Comparison of ENCODE assay signal across 10 cellular contexts in genomic region chr6:135537782-135538301, GRCh38. TPM values are rescaled to one million over a fixed set of nuclear protein-coding genes. Genes with fewer than 3 reads are reported as not detected.
DNase-seq lines count a peak whose midpoint lies in the region; FAIRE-seq and TF ChIP-seq lines count a peak whose summit lies in the region.
"Had no signal": no experiment of that assay in that cellular context is flagged by ENCODE, and none has a peak within 500 bp of the region (broad histone marks: within the 10 kb centered on the region; RNA-seq: fewer than 3 reads in every experiment).

No MANE protein-coding gene starts in this region.

- H3K36me3 Mint-ChIP-seq in T-helper 1 cell treated with Interleukin-12 subunit alpha and Interleukin-12 subunit beta and Interleukin-4 antibody, amounts not matched to agents 30 μg/mL and 1 μg/mL, for 36 hours (ENCODE audit: low read depth) = peaks cover 20% of the 10 kb centered on the region

- no peaks in the 10 kb centered on the region for H3K27me3 Mint-ChIP-seq in T-helper 1 cell treated with Interleukin-12 subunit alpha and Interleukin-12 subunit beta and Interleukin-4 antibody, amounts not matched to agents 30 μg/mL and 1 μg/mL, for 36 hours (ENCODE audit: low read depth)

- H3K9ac ChIP-seq in endothelial cell of umbilical vein (replicated peaks; ENCODE audit: extremely low read depth, insufficient read depth, low read length) = no peak overlapping the region

- FAIRE-seq in endothelial cell of umbilical vein (lab: Jason Lieb, UNC) = peak; percentile 81
- FAIRE-seq: GM12892 had no signal

- no peaks in the 10 kb centered on the region for H3K9me1 ChIP-seq in endothelial cell of umbilical vein (replicated peaks; ENCODE audit: control insufficient read depth, extremely low read depth, insufficient read depth, low read length)

- H3K4me3 ChIP-seq in endothelial cell of umbilical vein (replicated peaks in 1 of 3; ENCODE audit: insufficient read depth in 1 of 3, low read depth in 1 of 3, low read length in 3 of 3) = no peak overlapping the region

- peak overlapping the region; percentile 68 for H3K4me3 Mint-ChIP-seq in T-helper 1 cell treated with Interleukin-12 subunit alpha and Interleukin-12 subunit beta and Interleukin-4 antibody, amounts not matched to agents 30 μg/mL and 1 μg/mL, for 36 hours

- H3K27me3 ChIP-seq in endothelial cell of umbilical vein (ENCODE audit: control insufficient read depth in 2 of 2, insufficient read depth in 2 of 2, low read length in 2 of 2) = no peaks in the 10 kb centered on the region

- H3K4me1 ChIP-seq in endothelial cell of umbilical vein (ENCODE audit: control insufficient read depth, extremely low read depth, insufficient read depth, low read length) = peaks cover 10% of the 10 kb centered on the region

- TF ChIP-seq CTCF in endothelial cell of umbilical vein (IDR thresholded peaks at IDR 0.05; ENCODE audit: extremely low read depth in 1 of 2, insufficient read depth in 1 of 2, low read depth in 1 of 2, low read length in 2 of 2) = no peak

- H3K27ac ChIP-seq in endothelial cell of umbilical vein (ENCODE audit: insufficient read depth, low read depth, low read length) = no peak overlapping the region

- TF ChIP-seq POLR2A in endothelial cell of umbilical vein (IDR thresholded peaks at IDR 0.05; ENCODE audit: low read depth, low read length) = no peak

- H3K4me1 Mint-ChIP-seq in T-helper 1 cell treated with Interleukin-12 subunit alpha and Interleukin-12 subunit beta and Interleukin-4 antibody, amounts not matched to agents 30 μg/mL and 1 μg/mL, for 36 hours (ENCODE audit: low read depth) = peaks cover 49% of the 10 kb centered on the region

- POLR2A ChIA-PET in endothelial cell of umbilical vein (lab: Charles Lee) = no interaction called here

- H3K4me2 ChIP-seq in endothelial cell of umbilical vein (ENCODE audit: insufficient read depth, low read length) = peak overlapping the region; percentile 2

- no TSS peak for BruUV-seq in endothelial cell of umbilical vein (replicated peaks; lab: Mats Ljungman, UMichigan)

- H4K20me1 ChIP-seq in endothelial cell of umbilical vein (replicated peaks; ENCODE audit: control insufficient read depth, extremely low read depth, insufficient read depth, low read length) = no peaks in the 10 kb centered on the region

- CTCF ChIA-PET in endothelial cell of umbilical vein (lab: Charles Lee) = interaction anchor here (1.0 to 3.8 kb wide), 4 partner anchors 12 to 690 kb away, joined by 3 to 113 read pairs (median 6); no protein-coding TSS in a partner anchor

- no peak overlapping the region for H2AFZ ChIP-seq in endothelial cell of umbilical vein (ENCODE audit: low read depth, low read length)

- intact Hi-C loops in endothelial cell of umbilical vein (cut with micrococcal nuclease) = loop anchor here (2.0 to 5.0 kb wide), 6 partner anchors 87 to 529 kb away; partner anchors contain the start of gene PDE7B

- H3K9me3 Mint-ChIP-seq in T-helper 1 cell treated with Interleukin-12 subunit alpha and Interleukin-12 subunit beta and Interleukin-4 antibody, amounts not matched to agents 30 μg/mL and 1 μg/mL, for 36 hours = peaks cover 4% of the 10 kb centered on the region

- peak; percentile 27 for DNase-seq in GM04503 (ENCODE audit: low read depth)
- DNase-seq in endothelial cell of umbilical vein (ENCODE audit: low read depth, low spot score) = peak; percentile 51
- DNase-seq in smooth muscle cell of the brain vasculature (ENCODE audit: low read depth, low spot score) = peak; percentile 20
- no peak for DNase-seq in SIG-M5 treated with dmso at 0.1 percent for 504 hours (lab: John Stamatoyannopoulos, UW; ENCODE audit: unreplicated experiment)
- DNase-seq in effector CD8-positive, alpha-beta T cell (lab: John Stamatoyannopoulos, UW) = no peak
- DNase-seq in NCI-H748 treated with DMSO at 0.1 percent for 48 hours (lab: John Stamatoyannopoulos, UW) = no peak
- DNase-seq in GF-D8 (lab: John Stamatoyannopoulos, UW) = no peak
- DNase-seq: posterior cingulate gyrus had no signal

- H3K27ac Mint-ChIP-seq in T-helper 1 cell treated with Interleukin-12 subunit alpha and Interleukin-12 subunit beta and Interleukin-4 antibody, amounts not matched to agents 30 μg/mL and 1 μg/mL, for 36 hours = peak overlapping the region; percentile 82

- dilution Hi-C loops in endothelial cell of umbilical vein (cut with MboI; ENCODE audit: extremely low pct_ligation_motif_present, low sequenced_read_pairs) = no loop called here

- H3K9me3 ChIP-seq in endothelial cell of umbilical vein (replicated peaks; ENCODE audit: control insufficient read depth, insufficient read depth, low read length) = no peaks in the 10 kb centered on the region

- no peaks in the 10 kb centered on the region for H3K36me3 ChIP-seq in endothelial cell of umbilical vein (ENCODE audit: control insufficient read depth in 2 of 2, extremely low read depth in 1 of 2, insufficient read depth in 2 of 2, low read length in 2 of 2)

- H3K79me2 ChIP-seq in endothelial cell of umbilical vein (ENCODE audit: control insufficient read depth, insufficient read depth, low read length) = no peaks in the 10 kb centered on the region

TF ChIP-seq in endothelial cell of umbilical vein, 7 proteins besides CTCF, POLR2A, EP300 and RAD21:
- TF ChIP-seq GATA2 (IDR thresholded peaks at IDR 0.05; ENCODE audit: insufficient read depth, insufficient read length, low read depth, low read length) (no peak), POLR2AphosphoS5 (IDR thresholded peaks at IDR 0.05; ENCODE audit: insufficient read depth, low read depth, low read length) (peak; percentile 38), FOS (IDR thresholded peaks at IDR 0.05; ENCODE audit: borderline replicate concordance, insufficient read depth, low read length) (peak; percentile 81), MAX (IDR thresholded peaks at IDR 0.05; ENCODE audit: insufficient read depth, insufficient read length) (no peak), MYC (IDR thresholded peaks at IDR 0.05; ENCODE audit: low read depth, low read length) (no peak), JUN (IDR thresholded peaks at IDR 0.05; ENCODE audit: borderline replicate concordance, insufficient read depth, insufficient read length, low read depth) (peak; percentile 58), EZH2 (IDR thresholded peaks at IDR 0.05; ENCODE audit: borderline replicate concordance, low read depth, low read length, severe bottlenecking) (no peak)

RNA-seq across cellular contexts. Expression of gene AHI1, which starts 40.3 kb away (rescaled TPM):
- 19.8 and 20.7 TPM in 2 replicates for total RNA-seq in endothelial cell of umbilical vein
- polyA plus RNA-seq in endothelial cell of umbilical vein = 4.2 and 5.1 TPM in 2 replicates
- 3.7 and 5.7 TPM in 2 replicates for polyA plus RNA-seq in endothelial cell of umbilical vein (2011; cell fraction: cytosol; rRNA removed)
- polyA plus RNA-seq in endothelial cell of umbilical vein (2011; cell fraction: nucleus; rRNA removed) = 40.8 and 55.0 TPM in 2 replicates
- polyA plus RNA-seq in endothelial cell of umbilical vein (2012) = 7.5 and 11.3 TPM in 2 replicates
- 14.1 and 17.8 TPM in 2 replicates for polyA minus RNA-seq in endothelial cell of umbilical vein
- polyA minus RNA-seq in endothelial cell of umbilical vein (2011; cell fraction: cytosol; rRNA and poly(A)+ RNA removed) = 8.9 TPM
- polyA minus RNA-seq in endothelial cell of umbilical vein (2011; cell fraction: nucleus; rRNA and poly(A)+ RNA removed) = 62.8 and 96.5 TPM in 2 replicates

Comparison
In these comparisons a context has a peak if more than half of its experiments do, and no peak if none do; other contexts are left out.
1. DNase-seq: peak in GM04503 (single experiment), endothelial cell of umbilical vein (single experiment) and smooth muscle cell of the brain vasculature (single experiment); none in SIG-M5 treated with dmso at 0.1 percent for 504 hours (single experiment), effector CD8-positive, alpha-beta T cell (single experiment), NCI-H748 treated with DMSO at 0.1 percent for 48 hours (single experiment) and GF-D8 (single experiment).